ENCODE assay signal across 7 cellular contexts in genomic region chr14:103518416-103519042, GRCh38. TPM values are rescaled to one million over a fixed set of nuclear protein-coding genes. Genes with fewer than 3 reads are reported as not detected.
DNase-seq lines count a peak whose midpoint lies in the region; ATAC-seq and TF ChIP-seq lines count a peak whose summit lies in the region.

No MANE protein-coding gene starts in this region.

- H3K36me3 ChIP-seq in stomach, result peaks cover 6 to 13% (median 7%) of the 10 kb centered on the region in 4 donors

- H3K9me3 ChIP-seq in stomach, result no peaks in the 10 kb centered on the region

- TF ChIP-seq CTCF in GM12865 (IDR thresholded peaks at IDR 0.05; ENCODE audit: insufficient read depth, low read depth, low read length, missing control alignments) (peak; percentile 94), endothelial cell (IDR thresholded peaks at IDR 0.05; ENCODE audit: unreplicated experiment) (peak; percentile 76), stomach (IDR thresholded peaks at IDR 0.05) (peak in 6 of 7 experiments; percentile 11 to 97 (median 94))

- TF ChIP-seq POLR2A in stomach (IDR thresholded peaks at IDR 0.05), result no peak

- peaks cover 0 to 32% (median 20%) of the 10 kb centered on the region in 3 donors for H3K27me3 ChIP-seq in stomach

- ATAC-seq in GM19351 (IDR thresholded peaks at IDR 0.05; ENCODE audit: unreplicated experiment), result no peak

- no peak overlapping the region for H3K4me3 Mint-ChIP-seq in endothelial cell (ENCODE audit: unreplicated experiment)

- H3K4me1 Mint-ChIP-seq in endothelial cell (ENCODE audit: unreplicated experiment), result peaks cover 9% of the 10 kb centered on the region

- DNase-seq in GM12865 (ENCODE audit: low read depth), result peak; percentile 59
- DNase-seq in NCI-H1092 treated with DMSO at 0.1 percent for 48 hours (lab: John Stamatoyannopoulos, UW), result peak; percentile 16
- peak; percentile 54 to 55 for DNase-seq in activated CD4-positive, alpha-beta T cell treated with anti-CD3 and anti-CD28 coated beads, Interleukin-2, amount 50 U/mL, for 4 hours
- DNase-seq in endothelial cell (ENCODE audit: low spot score), result peak; percentile 71
- DNase-seq in mucosa of gallbladder (ENCODE audit: low spot score), result peak; percentile 61
- DNase-seq in stomach, result peak; percentile 81

- peaks cover 2% of the 10 kb centered on the region for H3K36me3 Mint-ChIP-seq in endothelial cell (ENCODE audit: low read depth, unreplicated experiment)

- peaks cover 15% of the 10 kb centered on the region for H3K27me3 Mint-ChIP-seq in endothelial cell (ENCODE audit: unreplicated experiment)

- H3K9me3 Mint-ChIP-seq in endothelial cell (ENCODE audit: unreplicated experiment), result no peaks in the 10 kb centered on the region

- peaks cover 51 to 70% (median 62%) of the 10 kb centered on the region in 4 donors for H3K4me1 ChIP-seq in stomach

- H3K4me3 ChIP-seq in GM12865 (ENCODE audit: low read depth, low read length), result no peak overlapping the region
- no peak overlapping the region for H3K4me3 ChIP-seq in stomach

- peak overlapping the region; percentile 53 to 94 (median 84) for H3K27ac ChIP-seq in stomach

- intact Hi-C loops in stomach (cut with DNase I; ENCODE audit: low total_unique reads), result loop anchor here (2.0 kb wide), 1 partner anchor 28 kb away; no protein-coding TSS in a partner anchor

- WGBS in stomach, 5 donors, result 28 to 94% (median 41%) methylated on average over 2 to 9 of the region's 9 CpGs

- no peak overlapping the region for H3K27ac Mint-ChIP-seq in endothelial cell (ENCODE audit: unreplicated experiment)

- TF ChIP-seq EP300 in stomach (IDR thresholded peaks at IDR 0.05), result no peak

RNA-seq across cellular contexts. Expression of gene CKB, which starts 4.1 kb away (rescaled TPM):
- total RNA-seq in endothelial cell (ENCODE audit: unreplicated experiment) (23.1 TPM), mucosa of gallbladder (424 TPM), stomach (1,000 to 10,000 TPM in 1 of 5 donors, 100 to 1,000 TPM in 4; 216 to 1,146 (median 643) TPM)
- polyA plus RNA-seq in stomach, result 1,000 to 10,000 TPM in 1 of 3 donors, 100 to 1,000 TPM in 2; 778 to 1,091 (median 976) TPM

RNA-seq across cellular contexts. Expression of gene TRMT61A, which starts 10.5 kb away (rescaled TPM):
- 6.1 TPM for total RNA-seq in endothelial cell (ENCODE audit: unreplicated experiment)
- total RNA-seq in mucosa of gallbladder, result 13.5 TPM
- 10 to 100 TPM in 4 of 5 donors, 1 to 10 TPM in 1; 5.5 to 39.7 (median 18.5) TPM for total RNA-seq in stomach
- polyA plus RNA-seq in stomach, result 10 to 100 TPM in 2 of 3 donors, 1 to 10 TPM in 1; 9.0 to 16.9 (median 14.8) TPM

RNA-seq across cellular contexts. Expression of gene BAG5, which starts 43.9 kb away (rescaled TPM):
- 39.9 TPM for total RNA-seq in endothelial cell (ENCODE audit: unreplicated experiment)
- total RNA-seq in mucosa of gallbladder, result 24.2 TPM
- 100 to 1,000 TPM in 1 of 5 donors, 10 to 100 TPM in 3, 1 to 10 TPM in 1; 4.3 to 207 (median 24.3) TPM for total RNA-seq in stomach
- polyA plus RNA-seq in stomach, result 10 to 100 TPM in 2 of 3 donors, 1 to 10 TPM in 1; 7.5 to 11.6 (median 10.8) TPM

RNA-seq across cellular contexts. Expression of gene COA8, which starts 44.2 kb away (rescaled TPM):
- total RNA-seq in endothelial cell (ENCODE audit: unreplicated experiment) (45.2 TPM), mucosa of gallbladder (33.7 TPM), stomach (10 to 100 TPM in 3 of 5 donors, 1 to 10 TPM in 2; 6.4 to 21.4 (median 14.9) TPM)
- polyA plus RNA-seq in stomach, result 10 to 100 TPM; 42.8 to 96.5 (median 48.4) TPM

Comparison
In these comparisons a context has a peak if more than half of its experiments do, and no peak if none do; other contexts are left out.
1. DNase-seq: peak in every context shown above with its lines; median percentile 81 in stomach; 71 in endothelial cell; 61 in mucosa of gallbladder; 59 in GM12865; 54 in activated CD4-positive, alpha-beta T cell treated with anti-CD3 and anti-CD28 coated beads, Interleukin-2, amount 50 U/mL, for 4 hours; 16 in NCI-H1092 treated with DMSO at 0.1 percent for 48 hours.